Comparison of ENCODE assay signal across 8 cellular contexts in the genomic region with DNA sequence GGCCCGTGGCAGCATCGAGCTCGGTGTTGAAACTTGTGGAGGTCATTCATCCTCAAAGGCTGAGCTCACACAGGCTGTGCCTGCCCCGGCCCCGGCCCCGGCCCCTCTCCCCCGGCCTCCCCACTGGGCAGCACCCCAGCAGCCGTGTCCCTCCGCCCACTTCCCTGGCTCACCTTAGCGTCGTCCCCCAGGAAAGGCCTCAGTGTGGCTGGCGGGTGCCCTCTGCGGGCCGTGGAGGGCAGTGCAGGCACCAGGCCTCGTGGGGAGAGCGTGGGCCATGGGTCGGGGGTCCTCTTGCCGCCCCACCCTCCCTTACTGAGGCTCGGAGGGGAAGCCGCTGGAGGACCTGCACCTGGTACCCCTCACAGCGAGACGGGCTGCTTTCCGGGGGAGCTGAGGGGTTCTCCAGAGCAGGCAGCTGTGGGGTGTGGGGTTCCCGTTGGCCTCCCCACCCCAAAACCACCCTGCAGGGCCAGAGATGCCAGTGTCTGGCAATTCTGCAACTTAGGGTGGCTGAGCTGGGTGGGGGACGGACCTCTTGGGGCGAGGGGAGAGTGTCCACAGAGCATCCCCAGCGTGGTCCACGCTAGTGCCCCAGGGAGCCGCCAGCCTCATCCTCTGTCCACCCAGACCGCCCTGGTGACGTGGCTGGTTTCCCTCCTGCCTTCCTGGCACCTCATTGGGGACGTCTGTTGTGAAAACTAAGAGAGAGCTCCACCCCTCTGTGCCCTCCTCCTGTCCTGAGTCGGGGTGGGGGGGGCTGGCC. TPM values are rescaled to one million over a fixed set of nuclear protein-coding genes. Genes with fewer than 3 reads are reported as not detected.
A peak's percentile ranks its signal among the peaks of the same experiment; 100 is the strongest.
DNase-seq lines count a peak whose midpoint lies in the region; ATAC-seq and TF ChIP-seq lines count a peak whose summit lies in the region.

No MANE protein-coding gene starts in this region.

- H3K36me3 ChIP-seq in ascending aorta = no peaks in the 10 kb centered on the region

- H3K27me3 ChIP-seq in ascending aorta = no peaks in the 10 kb centered on the region

- DNase-seq in G401 (ENCODE audit: low spot score) (peak; percentile 37), HFF-Myc (ENCODE audit: extremely low read depth, low read depth) (no peak), ascending aorta (ENCODE audit: low spot score in 2 of 2) (no peak), iPS-NIHi11 (ENCODE audit: low spot score) (peak; percentile 95)
- DNase-seq in stimulated activated CD4-positive, alpha-beta T cell treated with anti-CD3 and anti-CD28 coated beads, Interleukin-1b, Interleukin-23, amount 100 ng/mL, for 48 hours = peak; percentile 40

- no peak overlapping the region for H3K4me3 ChIP-seq in HFF-Myc (replicated peaks; ENCODE audit: low read depth, low read length)
- no peak overlapping the region for H3K4me3 ChIP-seq in ascending aorta

- no peaks in the 10 kb centered on the region for H3K4me1 ChIP-seq in ascending aorta

- ATAC-seq in SK-N-SH treated with all-trans-retinoic acid at 6 μM for 48 hours (peak; percentile 61; the same call in 1 of the 3 replicates), HG03432 (IDR thresholded peaks at IDR 0.05; ENCODE audit: unreplicated experiment) (no peak), HG03378 (IDR thresholded peaks at IDR 0.05; ENCODE audit: unreplicated experiment) (no peak)

- TF ChIP-seq CTCF in HFF-Myc (IDR thresholded peaks at IDR 0.05; ENCODE audit: low read depth, low read length, missing control alignments) (peak; percentile 79), ascending aorta (IDR thresholded peaks at IDR 0.05) (peak; percentile 20 to 79 (median 59))

- H3K9me3 ChIP-seq in ascending aorta = no peaks in the 10 kb centered on the region

- no peak overlapping the region for H3K27ac ChIP-seq in ascending aorta

- in situ Hi-C loops in G401 (cut with HindIII; ENCODE audit: low sequenced_read_pairs) = no loop called here

- intact Hi-C loops in ascending aorta (cut with DNase I) = loop anchor here (5.0 to 10.0 kb wide), 2 partner anchors 255 to 312 kb away; no protein-coding TSS in a partner anchor

TF ChIP-seq in SK-N-SH treated with all-trans-retinoic acid at 6 μM for 48 hours, 23 proteins besides CTCF, POLR2A, EP300 and RAD21:
- TF ChIP-seq ARNTL (CRISPR knock-in tag; IDR thresholded peaks at IDR 0.05; ENCODE audit: borderline replicate concordance, low read depth) (no peak), TCF4 (CRISPR knock-in tag; IDR thresholded peaks at IDR 0.05; ENCODE audit: borderline replicate concordance) (no peak), ESRRG (CRISPR knock-in tag; IDR thresholded peaks at IDR 0.05) (no peak)
- TF ChIP-seq, protein P1, sequence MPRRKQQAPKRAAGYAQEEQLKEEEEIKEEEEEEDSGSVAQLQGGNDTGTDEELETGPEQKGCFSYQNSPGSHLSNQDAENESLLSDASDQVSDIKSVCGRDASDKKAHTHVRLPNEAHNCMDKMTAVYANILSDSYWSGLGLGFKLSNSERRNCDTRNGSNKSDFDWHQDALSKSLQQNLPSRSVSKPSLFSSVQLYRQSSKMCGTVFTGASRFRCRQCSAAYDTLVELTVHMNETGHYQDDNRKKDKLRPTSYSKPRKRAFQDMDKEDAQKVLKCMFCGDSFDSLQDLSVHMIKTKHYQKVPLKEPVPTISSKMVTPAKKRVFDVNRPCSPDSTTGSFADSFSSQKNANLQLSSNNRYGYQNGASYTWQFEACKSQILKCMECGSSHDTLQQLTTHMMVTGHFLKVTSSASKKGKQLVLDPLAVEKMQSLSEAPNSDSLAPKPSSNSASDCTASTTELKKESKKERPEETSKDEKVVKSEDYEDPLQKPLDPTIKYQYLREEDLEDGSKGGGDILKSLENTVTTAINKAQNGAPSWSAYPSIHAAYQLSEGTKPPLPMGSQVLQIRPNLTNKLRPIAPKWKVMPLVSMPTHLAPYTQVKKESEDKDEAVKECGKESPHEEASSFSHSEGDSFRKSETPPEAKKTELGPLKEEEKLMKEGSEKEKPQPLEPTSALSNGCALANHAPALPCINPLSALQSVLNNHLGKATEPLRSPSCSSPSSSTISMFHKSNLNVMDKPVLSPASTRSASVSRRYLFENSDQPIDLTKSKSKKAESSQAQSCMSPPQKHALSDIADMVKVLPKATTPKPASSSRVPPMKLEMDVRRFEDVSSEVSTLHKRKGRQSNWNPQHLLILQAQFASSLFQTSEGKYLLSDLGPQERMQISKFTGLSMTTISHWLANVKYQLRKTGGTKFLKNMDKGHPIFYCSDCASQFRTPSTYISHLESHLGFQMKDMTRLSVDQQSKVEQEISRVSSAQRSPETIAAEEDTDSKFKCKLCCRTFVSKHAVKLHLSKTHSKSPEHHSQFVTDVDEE (CRISPR knock-in tag; IDR thresholded peaks at IDR 0.05) = no peak
- TF ChIP-seq, protein P2, sequence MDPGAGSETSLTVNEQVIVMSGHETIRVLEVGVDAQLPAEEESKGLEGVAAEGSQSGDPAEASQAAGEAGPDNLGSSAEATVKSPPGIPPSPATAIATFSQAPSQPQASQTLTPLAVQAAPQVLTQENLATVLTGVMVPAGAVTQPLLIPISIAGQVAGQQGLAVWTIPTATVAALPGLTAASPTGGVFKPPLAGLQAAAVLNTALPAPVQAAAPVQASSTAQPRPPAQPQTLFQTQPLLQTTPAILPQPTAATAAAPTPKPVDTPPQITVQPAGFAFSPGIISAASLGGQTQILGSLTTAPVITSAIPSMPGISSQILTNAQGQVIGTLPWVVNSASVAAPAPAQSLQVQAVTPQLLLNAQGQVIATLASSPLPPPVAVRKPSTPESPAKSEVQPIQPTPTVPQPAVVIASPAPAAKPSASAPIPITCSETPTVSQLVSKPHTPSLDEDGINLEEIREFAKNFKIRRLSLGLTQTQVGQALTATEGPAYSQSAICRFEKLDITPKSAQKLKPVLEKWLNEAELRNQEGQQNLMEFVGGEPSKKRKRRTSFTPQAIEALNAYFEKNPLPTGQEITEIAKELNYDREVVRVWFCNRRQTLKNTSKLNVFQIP (CRISPR knock-in tag; IDR thresholded peaks at IDR 0.05; ENCODE audit: borderline replicate concordance, low read depth) = no peak

RNA-seq across cellular contexts. Expression of a gene that starts 44.2 kb away (rescaled TPM):
- total RNA-seq in G401 (2014; rRNA removed; shearing (Covaris generic)) = 4.9 and 6.0 TPM in 2 replicates
- not detected for total RNA-seq in ascending aorta

Comparison
In these comparisons a context has a peak if more than half of its experiments do, and no peak if none do; other contexts are left out.
1. DNase-seq: peak in G401 (single experiment), iPS-NIHi11 (single experiment) and stimulated activated CD4-positive, alpha-beta T cell treated with anti-CD3 and anti-CD28 coated beads, Interleukin-1b, Interleukin-23, amount 100 ng/mL, for 48 hours (single experiment); none in HFF-Myc (single experiment) and ascending aorta (0 of 2).